Comparison of ENCODE assay signal across 1 cellular context in the genomic region with DNA sequence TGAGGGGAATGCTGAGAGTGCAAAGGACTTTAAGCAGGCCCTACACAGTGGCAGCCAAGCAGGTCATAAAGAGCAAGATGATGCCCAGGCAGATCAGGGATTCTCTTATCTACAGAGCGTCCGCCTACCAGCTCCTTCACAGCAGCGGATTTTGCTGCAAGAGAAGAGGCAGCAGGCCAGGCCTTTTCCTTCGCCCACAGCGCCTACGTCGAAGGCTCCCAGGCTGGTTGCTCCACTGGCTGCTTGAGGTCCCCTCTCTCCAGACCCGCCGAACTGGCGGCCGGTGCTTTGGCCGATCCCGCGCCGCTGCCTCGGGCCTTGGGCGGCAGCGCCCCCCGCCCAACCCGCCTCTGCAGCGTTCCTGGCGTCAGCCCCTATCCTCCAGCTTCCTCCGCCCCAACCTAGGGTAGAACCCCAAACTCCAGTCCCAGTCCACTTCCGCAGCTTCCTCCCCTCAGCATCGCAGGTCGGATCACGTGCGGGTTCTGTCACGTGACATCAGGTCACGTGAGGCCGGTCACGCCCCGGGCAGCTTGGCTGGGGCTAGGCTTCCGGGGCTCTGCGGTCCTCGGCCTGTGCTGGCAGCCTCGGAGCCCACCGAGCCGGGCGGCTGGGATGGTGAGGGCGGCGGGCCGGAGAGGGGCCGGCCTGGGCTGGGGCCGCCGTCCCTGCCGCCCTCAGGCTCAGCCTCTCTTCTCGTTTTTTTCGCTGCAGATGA.
TF ChIP-seq lines count a peak whose summit lies in the region.
"Not testable (repeated sequence)": the region's sequence is repeated elsewhere in the genome, so short reads cannot be mapped to it uniquely, and the experiment has no call there.

WASHC2C (plus strand) TSS at position 564 of the 718 bp plus-strand sequence; CDS start at position 616, 52 bp downstream.

TF ChIP-seq in HepG2, 621 proteins besides CTCF, POLR2A, EP300 and RAD21 (continued from another document and continues in another):
- peak; percentile 54; the same call in 1 of the 2 replicates for TF ChIP-seq SRY (CRISPR knock-in tag; IDR thresholded peaks at IDR 0.05)
- TF ChIP-seq SOX13, SP1 (IDR thresholded peaks at IDR 0.05): not testable (repeated sequence)
- TF ChIP-seq SOX13 (CRISPR knock-in tag; conservative IDR thresholded peaks at IDR 0.05 in 1 of 2, IDR thresholded peaks at IDR 0.05 in 1 of 2): peak in 1 of 2 experiments; percentile 72; a peak in 2 of 4 replicates
- TF ChIP-seq KAT8 (CRISPR knock-in tag; IDR thresholded peaks at IDR 0.05): peak; percentile 100
- TF ChIP-seq KDM6A (CRISPR knock-in tag; IDR thresholded peaks at IDR 0.05; ENCODE audit: low read depth): 0 out of 2 replicates have a peak, but pooled peaks have one; percentile 15
- TF ChIP-seq GATA4 (IDR thresholded peaks at IDR 0.05; ENCODE audit: borderline replicate concordance, low read depth): 0 out of 2 replicates have a peak, but pooled peaks have one; percentile 63
- TF ChIP-seq MEIS1 (CRISPR knock-in tag; IDR thresholded peaks at IDR 0.05; ENCODE audit: borderline replicate concordance): peak; percentile 63; the same call in 1 of the 2 replicates
- TF ChIP-seq MIXL1 (CRISPR knock-in tag; IDR thresholded peaks at IDR 0.05): peak; percentile 83; the same call in 1 of the 2 replicates
- TF ChIP-seq, protein P1, sequence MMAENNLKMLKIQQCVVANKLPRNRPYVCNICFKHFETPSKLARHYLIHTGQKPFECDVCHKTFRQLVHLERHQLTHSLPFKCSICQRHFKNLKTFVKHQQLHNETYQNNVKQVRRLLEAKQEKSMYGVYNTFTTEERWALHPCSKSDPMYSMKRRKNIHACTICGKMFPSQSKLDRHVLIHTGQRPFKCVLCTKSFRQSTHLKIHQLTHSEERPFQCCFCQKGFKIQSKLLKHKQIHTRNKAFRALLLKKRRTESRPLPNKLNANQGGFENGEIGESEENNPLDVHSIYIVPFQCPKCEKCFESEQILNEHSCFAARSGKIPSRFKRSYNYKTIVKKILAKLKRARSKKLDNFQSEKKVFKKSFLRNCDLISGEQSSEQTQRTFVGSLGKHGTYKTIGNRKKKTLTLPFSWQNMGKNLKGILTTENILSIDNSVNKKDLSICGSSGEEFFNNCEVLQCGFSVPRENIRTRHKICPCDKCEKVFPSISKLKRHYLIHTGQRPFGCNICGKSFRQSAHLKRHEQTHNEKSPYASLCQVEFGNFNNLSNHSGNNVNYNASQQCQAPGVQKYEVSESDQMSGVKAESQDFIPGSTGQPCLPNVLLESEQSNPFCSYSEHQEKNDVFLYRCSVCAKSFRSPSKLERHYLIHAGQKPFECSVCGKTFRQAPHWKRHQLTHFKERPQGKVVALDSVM (CRISPR knock-in tag; IDR thresholded peaks at IDR 0.05): peak; percentile 38
- TF ChIP-seq, protein P2, sequence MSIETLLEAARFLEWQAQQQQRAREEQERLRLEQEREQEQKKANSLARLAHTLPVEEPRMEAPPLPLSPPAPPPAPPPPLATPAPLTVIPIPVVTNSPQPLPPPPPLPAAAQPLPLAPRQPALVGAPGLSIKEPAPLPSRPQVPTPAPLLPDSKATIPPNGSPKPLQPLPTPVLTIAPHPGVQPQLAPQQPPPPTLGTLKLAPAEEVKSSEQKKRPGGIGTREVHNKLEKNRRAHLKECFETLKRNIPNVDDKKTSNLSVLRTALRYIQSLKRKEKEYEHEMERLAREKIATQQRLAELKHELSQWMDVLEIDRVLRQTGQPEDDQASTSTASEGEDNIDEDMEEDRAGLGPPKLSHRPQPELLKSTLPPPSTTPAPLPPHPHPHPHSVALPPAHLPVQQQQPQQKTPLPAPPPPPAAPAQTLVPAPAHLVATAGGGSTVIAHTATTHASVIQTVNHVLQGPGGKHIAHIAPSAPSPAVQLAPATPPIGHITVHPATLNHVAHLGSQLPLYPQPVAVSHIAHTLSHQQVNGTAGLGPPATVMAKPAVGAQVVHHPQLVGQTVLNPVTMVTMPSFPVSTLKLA (IDR thresholded peaks at IDR 0.05): peak; percentile 90
- TF ChIP-seq LCORL (IDR thresholded peaks at IDR 0.05): peak; percentile 63; the same call in 1 of the 2 replicates
- TF ChIP-seq LCORL (CRISPR knock-in tag; IDR thresholded peaks at IDR 0.05): peak; percentile 29; the same call in 1 of the 2 replicates
- TF ChIP-seq, protein P3, sequence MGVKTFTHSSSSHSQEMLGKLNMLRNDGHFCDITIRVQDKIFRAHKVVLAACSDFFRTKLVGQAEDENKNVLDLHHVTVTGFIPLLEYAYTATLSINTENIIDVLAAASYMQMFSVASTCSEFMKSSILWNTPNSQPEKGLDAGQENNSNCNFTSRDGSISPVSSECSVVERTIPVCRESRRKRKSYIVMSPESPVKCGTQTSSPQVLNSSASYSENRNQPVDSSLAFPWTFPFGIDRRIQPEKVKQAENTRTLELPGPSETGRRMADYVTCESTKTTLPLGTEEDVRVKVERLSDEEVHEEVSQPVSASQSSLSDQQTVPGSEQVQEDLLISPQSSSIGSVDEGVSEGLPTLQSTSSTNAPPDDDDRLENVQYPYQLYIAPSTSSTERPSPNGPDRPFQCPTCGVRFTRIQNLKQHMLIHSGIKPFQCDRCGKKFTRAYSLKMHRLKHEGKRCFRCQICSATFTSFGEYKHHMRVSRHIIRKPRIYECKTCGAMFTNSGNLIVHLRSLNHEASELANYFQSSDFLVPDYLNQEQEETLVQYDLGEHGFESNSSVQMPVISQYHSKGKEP (CRISPR knock-in tag; IDR thresholded peaks at IDR 0.05): 0 out of 2 replicates have a peak, but pooled peaks have one; percentile 74
- peak; percentile 61; the same call in 1 of the 2 replicates for TF ChIP-seq ZNF703 (CRISPR knock-in tag; IDR thresholded peaks at IDR 0.05; ENCODE audit: borderline replicate concordance)
- TF ChIP-seq, protein P4, sequence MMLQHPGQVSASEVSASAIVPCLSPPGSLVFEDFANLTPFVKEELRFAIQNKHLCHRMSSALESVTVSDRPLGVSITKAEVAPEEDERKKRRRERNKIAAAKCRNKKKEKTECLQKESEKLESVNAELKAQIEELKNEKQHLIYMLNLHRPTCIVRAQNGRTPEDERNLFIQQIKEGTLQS (CRISPR knock-in tag; IDR thresholded peaks at IDR 0.05): 0 out of 2 replicates have a peak, but pooled peaks have one; percentile 37
- TF ChIP-seq KLF15 (CRISPR knock-in tag; IDR thresholded peaks at IDR 0.05; ENCODE audit: borderline replicate concordance): 0 out of 2 replicates have a peak, but pooled peaks have one; percentile 71
- TF ChIP-seq BRD4 (CRISPR knock-in tag; IDR thresholded peaks at IDR 0.05): 0 out of 2 replicates have a peak, but pooled peaks have one; percentile 76
- TF ChIP-seq RCOR2 (CRISPR knock-in tag; IDR thresholded peaks at IDR 0.05): peak; percentile 37; the same call in 1 of the 2 replicates
- peak; percentile 80; the same call in 1 of the 2 replicates for TF ChIP-seq ERF (CRISPR knock-in tag; IDR thresholded peaks at IDR 0.05)
- 0 out of 2 replicates have a peak, but pooled peaks have one; percentile 24 for TF ChIP-seq PPARG (CRISPR knock-in tag; conservative IDR thresholded peaks at IDR 0.05)
- peak; percentile 49; the same call in 1 of the 2 replicates for TF ChIP-seq ZNF546 (CRISPR knock-in tag; conservative IDR thresholded peaks at IDR 0.05)
- TF ChIP-seq NRL (CRISPR knock-in tag; IDR thresholded peaks at IDR 0.05; ENCODE audit: borderline replicate concordance): peak; percentile 86; the same call in 1 of the 2 replicates
- 0 out of 2 replicates have a peak, but pooled peaks have one; percentile 65 for TF ChIP-seq SNAPC2 (CRISPR knock-in tag; IDR thresholded peaks at IDR 0.05)
- TF ChIP-seq, protein P5, sequence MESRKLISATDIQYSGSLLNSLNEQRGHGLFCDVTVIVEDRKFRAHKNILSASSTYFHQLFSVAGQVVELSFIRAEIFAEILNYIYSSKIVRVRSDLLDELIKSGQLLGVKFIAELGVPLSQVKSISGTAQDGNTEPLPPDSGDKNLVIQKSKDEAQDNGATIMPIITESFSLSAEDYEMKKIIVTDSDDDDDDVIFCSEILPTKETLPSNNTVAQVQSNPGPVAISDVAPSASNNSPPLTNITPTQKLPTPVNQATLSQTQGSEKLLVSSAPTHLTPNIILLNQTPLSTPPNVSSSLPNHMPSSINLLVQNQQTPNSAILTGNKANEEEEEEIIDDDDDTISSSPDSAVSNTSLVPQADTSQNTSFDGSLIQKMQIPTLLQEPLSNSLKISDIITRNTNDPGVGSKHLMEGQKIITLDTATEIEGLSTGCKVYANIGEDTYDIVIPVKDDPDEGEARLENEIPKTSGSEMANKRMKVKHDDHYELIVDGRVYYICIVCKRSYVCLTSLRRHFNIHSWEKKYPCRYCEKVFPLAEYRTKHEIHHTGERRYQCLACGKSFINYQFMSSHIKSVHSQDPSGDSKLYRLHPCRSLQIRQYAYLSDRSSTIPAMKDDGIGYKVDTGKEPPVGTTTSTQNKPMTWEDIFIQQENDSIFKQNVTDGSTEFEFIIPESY (CRISPR knock-in tag; IDR thresholded peaks at IDR 0.05): peak; percentile 79; the same call in 1 of the 2 replicates
- peak; percentile 75; the same call in 1 of the 2 replicates for TF ChIP-seq ZNF205 (CRISPR knock-in tag; IDR thresholded peaks at IDR 0.05)
- TF ChIP-seq WIZ (CRISPR knock-in tag; IDR thresholded peaks at IDR 0.05): 0 out of 2 replicates have a peak, but pooled peaks have one; percentile 28
- TF ChIP-seq ZNF614 (CRISPR knock-in tag; IDR thresholded peaks at IDR 0.05; ENCODE audit: borderline replicate concordance): peak; percentile 66; the same call in 1 of the 2 replicates
- TF ChIP-seq TBP (CRISPR knock-in tag; IDR thresholded peaks at IDR 0.05): peak; percentile 81; the same call in 1 of the 2 replicates
- peak; percentile 49 for TF ChIP-seq ASH2L (IDR thresholded peaks at IDR 0.05; ENCODE audit: insufficient read length, low read depth, low read length)
- 0 out of 2 replicates have a peak, but pooled peaks have one; percentile 57 for TF ChIP-seq RELA (CRISPR knock-in tag; IDR thresholded peaks at IDR 0.05)
- peak; percentile 92 for TF ChIP-seq SP1 (CRISPR knock-in tag; IDR thresholded peaks at IDR 0.05)
- TF ChIP-seq TARDBP (CRISPR knock-in tag; IDR thresholded peaks at IDR 0.05): peak; percentile 84
- TF ChIP-seq TOPORS (CRISPR knock-in tag; IDR thresholded peaks at IDR 0.05): 0 out of 2 replicates have a peak, but pooled peaks have one; percentile 50
- peak; percentile 80; the same call in 1 of the 2 replicates for TF ChIP-seq ZNF556 (CRISPR knock-in tag; IDR thresholded peaks at IDR 0.05; ENCODE audit: borderline replicate concordance)
- TF ChIP-seq TFE3 (CRISPR knock-in tag; IDR thresholded peaks at IDR 0.05): peak; percentile 99
- peak; percentile 69; the same call in 1 of the 2 replicates for TF ChIP-seq ZNF274 (CRISPR knock-in tag; IDR thresholded peaks at IDR 0.05)
- TF ChIP-seq ZNF143 (CRISPR knock-in tag; IDR thresholded peaks at IDR 0.05): 0 out of 2 replicates have a peak, but pooled peaks have one; percentile 31
- TF ChIP-seq CBX5 (CRISPR knock-in tag; IDR thresholded peaks at IDR 0.05; ENCODE audit: borderline replicate concordance): peak; percentile 83; the same call in 1 of the 2 replicates
- TF ChIP-seq TP53 (CRISPR knock-in tag; conservative IDR thresholded peaks at IDR 0.05): peak; percentile 73; the same call in 1 of the 2 replicates
- peak; percentile 86 for TF ChIP-seq TSC22D2 (CRISPR knock-in tag; IDR thresholded peaks at IDR 0.05; ENCODE audit: borderline replicate concordance)
- peak; percentile 99 for TF ChIP-seq KLF12 (CRISPR knock-in tag; IDR thresholded peaks at IDR 0.05; ENCODE audit: borderline replicate concordance)
- TF ChIP-seq FOSL2 (CRISPR knock-in tag; IDR thresholded peaks at IDR 0.05): peak; percentile 67
- TF ChIP-seq ZNF256 (CRISPR knock-in tag; conservative IDR thresholded peaks at IDR 0.05): 0 out of 2 replicates have a peak, but pooled peaks have one; percentile 32
- TF ChIP-seq BHLHE40 (IDR thresholded peaks at IDR 0.05; ENCODE audit: low read length): peak; percentile 96
- TF ChIP-seq NFYB (CRISPR knock-in tag; IDR thresholded peaks at IDR 0.05): peak; percentile 46
- TF ChIP-seq NFKBIZ (CRISPR knock-in tag; IDR thresholded peaks at IDR 0.05): peak; percentile 73; the same call in 1 of the 2 replicates
- TF ChIP-seq SNAPC5 (CRISPR knock-in tag; IDR thresholded peaks at IDR 0.05; ENCODE audit: borderline replicate concordance): 0 out of 2 replicates have a peak, but pooled peaks have one; percentile 70
- TF ChIP-seq NR2F1 (CRISPR knock-in tag; IDR thresholded peaks at IDR 0.05): peak in 1 of 2 experiments; percentile 43; a peak in 1 of 4 replicates
- peak; percentile 82; the same call in 1 of the 2 replicates for TF ChIP-seq TFDP1 (CRISPR knock-in tag; IDR thresholded peaks at IDR 0.05; ENCODE audit: borderline replicate concordance)
- TF ChIP-seq CBX1 (IDR thresholded peaks at IDR 0.05; ENCODE audit: low read depth): peak; percentile 92
- TF ChIP-seq SIN3B (IDR thresholded peaks at IDR 0.05; ENCODE audit: low read length): peak; percentile 89
- 0 out of 2 replicates have a peak, but pooled peaks have one; percentile 37 for TF ChIP-seq MTA1 (CRISPR knock-in tag; IDR thresholded peaks at IDR 0.05; ENCODE audit: borderline replicate concordance)
- TF ChIP-seq ZSCAN9 (CRISPR knock-in tag; IDR thresholded peaks at IDR 0.05; ENCODE audit: borderline replicate concordance): peak; percentile 85; the same call in 1 of the 2 replicates
- TF ChIP-seq, protein P6, sequence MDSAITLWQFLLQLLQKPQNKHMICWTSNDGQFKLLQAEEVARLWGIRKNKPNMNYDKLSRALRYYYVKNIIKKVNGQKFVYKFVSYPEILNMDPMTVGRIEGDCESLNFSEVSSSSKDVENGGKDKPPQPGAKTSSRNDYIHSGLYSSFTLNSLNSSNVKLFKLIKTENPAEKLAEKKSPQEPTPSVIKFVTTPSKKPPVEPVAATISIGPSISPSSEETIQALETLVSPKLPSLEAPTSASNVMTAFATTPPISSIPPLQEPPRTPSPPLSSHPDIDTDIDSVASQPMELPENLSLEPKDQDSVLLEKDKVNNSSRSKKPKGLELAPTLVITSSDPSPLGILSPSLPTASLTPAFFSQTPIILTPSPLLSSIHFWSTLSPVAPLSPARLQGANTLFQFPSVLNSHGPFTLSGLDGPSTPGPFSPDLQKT (CRISPR knock-in tag; IDR thresholded peaks at IDR 0.05; ENCODE audit: borderline replicate concordance): 0 out of 2 replicates have a peak, but pooled peaks have one; percentile 21
